14 cellular contexts compared by ENCODE assay signal in the genomic region with DNA sequence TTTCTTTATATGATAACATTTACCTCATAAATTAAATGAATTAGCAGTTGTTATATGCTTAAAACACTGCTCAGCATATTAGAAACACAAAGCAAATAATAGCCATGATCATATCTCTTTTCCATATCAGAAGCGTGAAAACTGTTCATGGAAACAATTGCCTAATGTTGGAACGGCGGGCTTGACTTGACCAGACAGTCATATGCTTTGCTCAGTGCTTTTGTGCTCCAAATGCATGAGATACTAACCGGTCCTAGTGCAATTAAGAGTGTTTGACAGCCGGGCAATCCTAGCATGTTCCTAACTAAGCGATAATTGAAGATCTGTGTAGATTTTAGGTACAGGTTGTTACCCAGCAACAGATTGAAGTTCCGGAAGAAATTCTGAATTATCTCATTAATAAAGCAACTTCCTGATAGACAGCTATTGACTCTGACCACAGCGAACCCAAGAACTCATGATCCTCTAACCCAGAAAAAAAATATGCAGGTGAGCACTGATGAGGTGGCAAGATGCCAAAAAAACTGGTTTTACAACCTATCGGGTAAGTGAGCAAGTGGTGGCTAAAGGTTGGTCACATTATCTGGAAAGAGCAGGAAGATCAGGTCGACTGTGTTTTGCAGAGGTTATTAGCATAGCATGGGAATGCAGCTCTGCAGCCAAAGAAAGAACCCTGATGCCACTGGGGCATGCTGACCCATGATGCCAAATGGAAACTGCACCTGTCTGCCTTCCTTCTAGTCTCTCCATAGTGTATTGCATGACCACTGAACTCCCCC. TPM values are rescaled to one million over a fixed set of nuclear protein-coding genes. Genes with fewer than 3 reads are reported as not detected.
A peak's percentile ranks its signal among the peaks of the same experiment; 100 is the strongest.
DNase-seq lines count a peak whose midpoint lies in the region; ATAC-seq and TF ChIP-seq lines count a peak whose summit lies in the region.
"Had no signal": no experiment of that assay in that cellular context is flagged by ENCODE, and none has a peak within 500 bp of the region (broad histone marks: within the 10 kb centered on the region; RNA-seq: fewer than 3 reads in every experiment).

No MANE protein-coding gene starts in this region.

- H3K4me1 Mint-ChIP-seq in Calu3 (ENCODE audit: low read depth, unreplicated experiment): peaks cover 23% of the 10 kb centered on the region

- no peaks in the 10 kb centered on the region for H3K27me3 Mint-ChIP-seq in Calu3 (ENCODE audit: unreplicated experiment)

- ATAC-seq in body of pancreas (peak; percentile 89), mucosa of descending colon (peak; percentile 90)
- ATAC-seq: activated CD8-positive, alpha-beta T cell treated with anti-CD3 and anti-CD28 coated beads, Interleukin-2, amount 10 ng/mL, durations not matched to agents 7 days and 5 days; GM12878 had no signal

- H3K4me1 ChIP-seq in body of pancreas (peaks cover 15% of the 10 kb centered on the region), mucosa of descending colon (ENCODE audit: low read depth) (peaks cover 4% of the 10 kb centered on the region)

- H3K36me3 Mint-ChIP-seq in Calu3 (ENCODE audit: insufficient read depth, unreplicated experiment): peaks cover 6% of the 10 kb centered on the region

- DNase-seq in Calu3 (peak; percentile 87), NCI-H1417 (lab: John Stamatoyannopoulos, UW) (peak; percentile 20 to 95 (median 78)), body of pancreas (peak; percentile 63 to 89 (median 77)), mucosa of descending colon (peak in 1 of 3 donors; percentile 86), OCI-M1 (lab: John Stamatoyannopoulos, UW) (no peak), cerebellar nuclear complex (lab: John Stamatoyannopoulos, UW) (no peak), caudate nucleus (lab: John Stamatoyannopoulos, UW) (no peak), amygdala (lab: John Stamatoyannopoulos, UW) (no peak)
- DNase-seq: activated CD8-positive, alpha-beta T cell treated with anti-CD3 and anti-CD28 coated beads, Interleukin-2, amount 10 ng/mL, durations not matched to agents 7 days and 5 days; activated naive CD4-positive, alpha-beta T cell treated with anti-CD3 and anti-CD28 coated beads for 36 hours; DND-41; esophagus squamous epithelium had no signal

- intact Hi-C loops in Calu3 (cut with micrococcal nuclease; ENCODE audit: unreplicated experiment): loop anchor here (2.0 kb wide), 2 partner anchors 14 to 514 kb away; no protein-coding TSS in a partner anchor
- intact Hi-C loops in body of pancreas (cut with DNase I): loop anchor here (5.0 kb wide), 1 partner anchor 301 kb away; no protein-coding TSS in a partner anchor
- intact Hi-C loops in mucosa of descending colon (cut with DNase I, micrococcal nuclease): no loop called here

- peak overlapping the region; percentile 50 to 80 (median 66) for H3K27ac ChIP-seq in body of pancreas
- H3K27ac ChIP-seq in caudate nucleus (ENCODE audit: low read depth, low read length): no peak overlapping the region

- WGBS in body of pancreas, 2 donors: 7 to 18% methylated on average over 10 of the region's 10 CpGs

- CTCF ChIA-PET in Calu3 (lab: Charles Lee): interaction anchor here (1.0 to 1.2 kb wide), 3 partner anchors 10 to 21 kb away, joined by 3 to 5 read pairs (median 4); no protein-coding TSS in a partner anchor

- no peaks in the 10 kb centered on the region for H3K9me3 Mint-ChIP-seq in Calu3 (ENCODE audit: low read depth, unreplicated experiment)
- H3K9me3 Mint-ChIP-seq: activated naive CD4-positive, alpha-beta T cell treated with anti-CD3 and anti-CD28 coated beads for 36 hours; T-helper 2 cell treated with Interferon-gamma antibody and Interleukin-4, amounts not matched to agents 5 μg/mL and 100 μg/mL, for 36 hours had no signal

- no peaks in the 10 kb centered on the region for H3K9me3 ChIP-seq in body of pancreas
- no peaks in the 10 kb centered on the region for H3K9me3 ChIP-seq in mucosa of descending colon
- H3K9me3 ChIP-seq: esophagus squamous epithelium had no signal

- TF ChIP-seq CTCF in Calu3 (IDR thresholded peaks at IDR 0.05; ENCODE audit: unreplicated experiment): no peak
- peak in 1 of 7 experiments; percentile 4 for TF ChIP-seq CTCF in body of pancreas (IDR thresholded peaks at IDR 0.05)
- TF ChIP-seq CTCF in mucosa of descending colon (IDR thresholded peaks at IDR 0.05): no peak

- peak overlapping the region; percentile 44 for H3K4me3 Mint-ChIP-seq in Calu3 (ENCODE audit: low read depth, unreplicated experiment)
- H3K4me3 Mint-ChIP-seq: activated CD8-positive, alpha-beta T cell treated with anti-CD3 and anti-CD28 coated beads, Interleukin-2, amount 10 ng/mL, durations not matched to agents 7 days and 5 days; activated naive CD4-positive, alpha-beta T cell treated with anti-CD3 and anti-CD28 coated beads for 36 hours; T-helper 2 cell treated with Interferon-gamma antibody and Interleukin-4, amounts not matched to agents 5 μg/mL and 100 μg/mL, for 36 hours had no signal

- H3K27ac Mint-ChIP-seq in Calu3 (ENCODE audit: unreplicated experiment): peak overlapping the region; percentile 94
- H3K27ac Mint-ChIP-seq: activated CD8-positive, alpha-beta T cell treated with anti-CD3 and anti-CD28 coated beads, Interleukin-2, amount 10 ng/mL, durations not matched to agents 7 days and 5 days; activated naive CD4-positive, alpha-beta T cell treated with anti-CD3 and anti-CD28 coated beads for 36 hours; T-helper 2 cell treated with Interferon-gamma antibody and Interleukin-4, amounts not matched to agents 5 μg/mL and 100 μg/mL, for 36 hours had no signal

- TF ChIP-seq POLR2A in body of pancreas (IDR thresholded peaks at IDR 0.05): no peak

- no peaks in the 10 kb centered on the region for H3K36me3 ChIP-seq in body of pancreas (replicated peaks in 1 of 2; ENCODE audit: insufficient read depth in 1 of 2, low read depth in 2 of 2)
- H3K36me3 ChIP-seq in mucosa of descending colon (ENCODE audit: low read depth): no peaks in the 10 kb centered on the region
- H3K36me3 ChIP-seq: esophagus squamous epithelium had no signal

- H3K4me3 ChIP-seq in body of pancreas (no peak overlapping the region), mucosa of descending colon (no peak overlapping the region)
- H3K4me3 ChIP-seq: esophagus squamous epithelium, GM12878 had no signal

- BruUV-seq in Calu3 (replicated peaks; lab: Mats Ljungman, UMichigan): no TSS peak

- H3K27me3 ChIP-seq in body of pancreas: no peaks in the 10 kb centered on the region
- H3K27me3 ChIP-seq: esophagus squamous epithelium had no signal

RNA-seq across cellular contexts. Expression of a gene that starts 23.7 kb away (rescaled TPM):
- total RNA-seq in Calu3 (2022) (44.1 and 54.1 TPM in 2 replicates), body of pancreas (1 to 10 TPM; 2.6 to 4.6 TPM), mucosa of descending colon (10 to 100 TPM; 41.0 to 91.9 (median 43.0) TPM)
- total RNA-seq: activated CD8-positive, alpha-beta T cell treated with anti-CD3 and anti-CD28 coated beads, Interleukin-2, amount 10 ng/mL, durations not matched to agents 7 days and 5 days; activated naive CD4-positive, alpha-beta T cell treated with anti-CD3 and anti-CD28 coated beads for 36 hours had no signal

Comparison
In these comparisons a context has a peak if more than half of its experiments do, and no peak if none do; other contexts are left out.
1. DNase-seq: peak in Calu3 (single experiment), NCI-H1417 (3 of 3) and body of pancreas (4 of 4); none in OCI-M1 (single experiment), cerebellar nuclear complex (0 of 2), caudate nucleus (0 of 61) and amygdala (0 of 56).
2. intact Hi-C loops: an anchor here in Calu3 (2.0 kb wide) and body of pancreas (5.0 kb wide); none called in mucosa of descending colon.